8 cellular contexts compared by ENCODE assay signal in genomic region chr19:36136975-36137686, GRCh38. TPM values are rescaled to one million over a fixed set of nuclear protein-coding genes. Genes with fewer than 3 reads are reported as not detected.
DNase-seq lines count a peak whose midpoint lies in the region; ATAC-seq and TF ChIP-seq lines count a peak whose summit lies in the region.

No MANE protein-coding gene starts in this region.

- H3K27me3 Mint-ChIP-seq in activated T-helper 1 cell treated with anti-CD3 and anti-CD28 coated beads, Interleukin-12 subunit alpha, Interleukin-12 subunit beta, Interleukin-2, Interleukin-4 antibody, amounts not matched to agents 30 ng/mL and 10 ng/mL and 1 ng/mL, durations not matched to agents 14 hours and 24 hours and 36 hours (ENCODE audit: insufficient read depth), result peaks cover 1% of the 10 kb centered on the region

- TF ChIP-seq POLR2A in IMR-90 (IDR thresholded peaks at IDR 0.05; ENCODE audit: low read depth, low read length), result no peak

- POLR2A ChIA-PET in IMR-90 (lab: Charles Lee; ENCODE audit: unreplicated experiment), result interaction anchor here (0.7 kb wide), 1 partner anchor 13 kb away, joined by 4 read pairs; no protein-coding TSS in a partner anchor

- no peak overlapping the region for H2BK5ac ChIP-seq in IMR-90 (ENCODE audit: low read depth, low read length, poor library complexity, severe bottlenecking)

- peaks cover 26% of the 10 kb centered on the region for H3K4me1 Mint-ChIP-seq in activated T-helper 1 cell treated with anti-CD3 and anti-CD28 coated beads, Interleukin-12 subunit alpha, Interleukin-12 subunit beta, Interleukin-2, Interleukin-4 antibody, amounts not matched to agents 30 ng/mL and 10 ng/mL and 1 ng/mL, durations not matched to agents 14 hours and 24 hours and 36 hours (ENCODE audit: low read depth)

- TF ChIP-seq CTCF in AG10803 (conservative IDR thresholded peaks at IDR 0.05; ENCODE audit: low read length), result no peak
- TF ChIP-seq CTCF in IMR-90 (conservative IDR thresholded peaks at IDR 0.05; ENCODE audit: low read depth, low read length), result no peak

- H3K4me3 Mint-ChIP-seq in activated T-helper 1 cell treated with anti-CD3 and anti-CD28 coated beads, Interleukin-12 subunit alpha, Interleukin-12 subunit beta, Interleukin-2, Interleukin-4 antibody, amounts not matched to agents 30 ng/mL and 10 ng/mL and 1 ng/mL, durations not matched to agents 14 hours and 24 hours and 36 hours, result no peak overlapping the region

- no peak overlapping the region for H3K4ac ChIP-seq in IMR-90 (ENCODE audit: low read depth, low read length)

- H2BK120ac ChIP-seq in IMR-90 (ENCODE audit: low read depth, low read length), result no peak overlapping the region

- no peak overlapping the region for H2AK5ac ChIP-seq in IMR-90 (ENCODE audit: low read depth, low read length)

- H3K27ac Mint-ChIP-seq in activated T-helper 1 cell treated with anti-CD3 and anti-CD28 coated beads, Interleukin-12 subunit alpha, Interleukin-12 subunit beta, Interleukin-2, Interleukin-4 antibody, amounts not matched to agents 30 ng/mL and 10 ng/mL and 1 ng/mL, durations not matched to agents 14 hours and 24 hours and 36 hours, result peak overlapping the region; percentile 64

- no peak overlapping the region; the same call in 1 of the 2 replicates for H3K9ac ChIP-seq in IMR-90 (ENCODE audit: low read depth, low read length)

- in situ Hi-C loops in IMR-90 (cut with MboI; ENCODE audit: low sequenced_read_pairs), result no loop called here

- H4K8ac ChIP-seq in IMR-90 (ENCODE audit: low read depth in 2 of 2, low read length in 2 of 2), result peak overlapping the region in 1 of 2 experiments; percentile 2; a peak in 1 of 4 replicates

- no peak for TF ChIP-seq RAD21 in IMR-90 (IDR thresholded peaks at IDR 0.05; ENCODE audit: low read length)

- H3K4me2 ChIP-seq in IMR-90 (ENCODE audit: low read depth, low read length), result no peak overlapping the region

- peaks cover 10% of the 10 kb centered on the region for H3K4me1 ChIP-seq in IMR-90 (ENCODE audit: control insufficient read depth, insufficient read depth, low read length)

- H3K23ac ChIP-seq in IMR-90 (ENCODE audit: low read depth, low read length), result peak overlapping the region; percentile 17; the same call in 1 of the 2 replicates

- ATAC-seq in IMR-90 (ENCODE audit: low read depth), result no peak
- ATAC-seq in HG03025 (IDR thresholded peaks at IDR 0.05; ENCODE audit: low FRiP score, unreplicated experiment), result no peak
- ATAC-seq in HG02981 (IDR thresholded peaks at IDR 0.05; ENCODE audit: unreplicated experiment), result no peak
- no peak for ATAC-seq in HG03442 (IDR thresholded peaks at IDR 0.05; ENCODE audit: unreplicated experiment)

- H3K36me3 ChIP-seq in IMR-90 (ENCODE audit: control insufficient read depth, insufficient read depth, low read length), result peaks cover 2% of the 10 kb centered on the region; the same call in 1 of the 2 replicates

- no peak overlapping the region for H3K14ac ChIP-seq in IMR-90 (replicated peaks; ENCODE audit: low read depth, low read length)

- peak; percentile 80 for DNase-seq in AG10803 (ENCODE audit: low read depth)
- DNase-seq in IMR-90, result peak; percentile 23
- no peak for DNase-seq in activated T-helper 1 cell treated with anti-CD3 and anti-CD28 coated beads, Interleukin-12 subunit alpha, Interleukin-12 subunit beta, Interleukin-2, Interleukin-4 antibody, amounts not matched to agents 30 ng/mL and 10 ng/mL and 1 ng/mL, durations not matched to agents 14 hours and 24 hours and 36 hours (ENCODE audit: low spot score)
- peak; percentile 68 for DNase-seq in kidney glomerular epithelial cell (lab: John Stamatoyannopoulos, UW)
- peak; percentile 89 for DNase-seq in ureter (ENCODE audit: low spot score)

- H2BK20ac ChIP-seq in IMR-90 (ENCODE audit: low read depth, low read length), result no peak overlapping the region

- H2AK9ac ChIP-seq in IMR-90 (replicated peaks; ENCODE audit: low read depth, low read length, poor library complexity), result no peak overlapping the region

- H2BK15ac ChIP-seq in IMR-90 (ENCODE audit: low read depth, low read length), result no peak overlapping the region

- CTCF ChIA-PET in IMR-90 (lab: Yijun Ruan, JAX), result interaction anchor here (2.1 kb wide), 1 partner anchor 9 kb away, joined by 4 read pairs; no protein-coding TSS in a partner anchor

- dilution Hi-C loops in IMR-90 (cut with HindIII; ENCODE audit: low sequenced_read_pairs, unreplicated experiment), result no loop called here

- H3K4me3 ChIP-seq in AG10803 (ENCODE audit: low read length) (no peak overlapping the region), IMR-90 (ENCODE audit: insufficient read depth, low read depth, low read length) (no peak overlapping the region)

- no peaks in the 10 kb centered on the region for H3K27me3 ChIP-seq in IMR-90 (ENCODE audit: control insufficient read depth, insufficient read depth, low read length)

- peaks cover 11% of the 10 kb centered on the region for H4K20me1 ChIP-seq in IMR-90 (ENCODE audit: insufficient read depth, low read length)

- peaks cover 16 to 19% of the 10 kb centered on the region in 2 experiments for H3K79me1 ChIP-seq in IMR-90 (ENCODE audit: low read depth in 1 of 2, low read length in 2 of 2)

- BruUV-seq in IMR-90 (replicated peaks; lab: Mats Ljungman, UMichigan), result no TSS peak

- WGBS in IMR-90 (ENCODE audit: extremely low coverage in 2 of 2, insufficient read length in 1 of 2), 2 experiments, result 80% methylated on average over 1 of the region's 12 CpGs; no CpG with 5 or more reads in 1 of the 2 experiments

- H3K27ac ChIP-seq in IMR-90 (ENCODE audit: insufficient read depth, low read length), result no peak overlapping the region

- H3K56ac ChIP-seq in IMR-90 (ENCODE audit: extremely low read depth, insufficient read depth, low read length), result no peak overlapping the region

- intact Hi-C loops in IMR-90 (cut with micrococcal nuclease), result no loop called here
- intact Hi-C loops in activated T-helper 1 cell treated with anti-CD3 and anti-CD28 coated beads, Interleukin-12 subunit alpha, Interleukin-12 subunit beta, Interleukin-2, Interleukin-4 antibody, amounts not matched to agents 30 ng/mL and 10 ng/mL and 1 ng/mL, durations not matched to agents 14 hours and 24 hours and 36 hours (cut with micrococcal nuclease), result no loop called here

- peaks cover 11% of the 10 kb centered on the region for H3K36me3 Mint-ChIP-seq in activated T-helper 1 cell treated with anti-CD3 and anti-CD28 coated beads, Interleukin-12 subunit alpha, Interleukin-12 subunit beta, Interleukin-2, Interleukin-4 antibody, amounts not matched to agents 30 ng/mL and 10 ng/mL and 1 ng/mL, durations not matched to agents 14 hours and 24 hours and 36 hours (ENCODE audit: low read depth)

- no peak overlapping the region for H4K5ac ChIP-seq in IMR-90 (ENCODE audit: low read depth, low read length)

- peaks cover 6% of the 10 kb centered on the region for H3K9me1 ChIP-seq in IMR-90 (ENCODE audit: insufficient read depth, low read length)

- H3K18ac ChIP-seq in IMR-90 (ENCODE audit: low read depth, low read length), result no peak overlapping the region

- H4K91ac ChIP-seq in IMR-90 (ENCODE audit: insufficient read depth, low read depth, low read length), result no peak overlapping the region

- no peaks in the 10 kb centered on the region for H3K9me3 Mint-ChIP-seq in activated T-helper 1 cell treated with anti-CD3 and anti-CD28 coated beads, Interleukin-12 subunit alpha, Interleukin-12 subunit beta, Interleukin-2, Interleukin-4 antibody, amounts not matched to agents 30 ng/mL and 10 ng/mL and 1 ng/mL, durations not matched to agents 14 hours and 24 hours and 36 hours

- no peaks in the 10 kb centered on the region for H3K9me3 ChIP-seq in IMR-90 (ENCODE audit: control insufficient read depth, insufficient read depth, low read length)

- H2AFZ ChIP-seq in IMR-90 (replicated peaks; ENCODE audit: low read length, poor library complexity), result peak overlapping the region; percentile 72

RNA-seq across cellular contexts. Expression of gene CAPNS1, which starts 2.7 kb away (rescaled TPM):
- 436 and 504 TPM in 2 replicates for total RNA-seq in IMR-90 (2012; rRNA removed)
- polyA plus RNA-seq in IMR-90 (2012; rRNA removed), result 988 and 1,060 TPM in 2 replicates
- 249 and 1,026 TPM in 2 replicates for polyA plus RNA-seq in IMR-90 (2012; cell fraction: cytosol; rRNA removed)
- 364 and 458 TPM in 2 replicates for polyA plus RNA-seq in IMR-90 (2012; cell fraction: nucleus; rRNA removed; ENCODE audit: low replicate concordance)
- 326 and 335 TPM in 2 replicates for total RNA-seq in activated T-helper 1 cell treated with anti-CD3 and anti-CD28 coated beads, Interleukin-12 subunit alpha, Interleukin-12 subunit beta, Interleukin-2, Interleukin-4 antibody, amounts not matched to agents 30 ng/mL and 10 ng/mL and 1 ng/mL, durations not matched to agents 14 hours and 24 hours and 36 hours
- 649 TPM for total RNA-seq in ureter

RNA-seq across cellular contexts. Expression of gene COX7A1, which starts 15.1 kb away (rescaled TPM):
- total RNA-seq in IMR-90 (2012; rRNA removed) (0.54 and 1.1 TPM in 2 replicates), ureter (66.7 TPM)
- 6.9 and 8.4 TPM in 2 replicates for polyA plus RNA-seq in IMR-90 (2012; rRNA removed)
- 2.9 and 3.3 TPM in 2 replicates for polyA plus RNA-seq in IMR-90 (2012; cell fraction: cytosol; rRNA removed)
- 1.3 and 1.6 TPM in 2 replicates for polyA plus RNA-seq in IMR-90 (2012; cell fraction: nucleus; rRNA removed; ENCODE audit: low replicate concordance)
- total RNA-seq in activated T-helper 1 cell treated with anti-CD3 and anti-CD28 coated beads, Interleukin-12 subunit alpha, Interleukin-12 subunit beta, Interleukin-2, Interleukin-4 antibody, amounts not matched to agents 30 ng/mL and 10 ng/mL and 1 ng/mL, durations not matched to agents 14 hours and 24 hours and 36 hours, result not detected in 2 replicates

RNA-seq across cellular contexts. Expression of gene TBCB, which starts 21.9 kb away (rescaled TPM):
- 182 and 185 TPM in 2 replicates for total RNA-seq in IMR-90 (2012; rRNA removed)
- 269 and 315 TPM in 2 replicates for polyA plus RNA-seq in IMR-90 (2012; rRNA removed)
- 337 and 453 TPM in 2 replicates for polyA plus RNA-seq in IMR-90 (2012; cell fraction: cytosol; rRNA removed)
- 251 and 260 TPM in 2 replicates for polyA plus RNA-seq in IMR-90 (2012; cell fraction: nucleus; rRNA removed; ENCODE audit: low replicate concordance)
- total RNA-seq in activated T-helper 1 cell treated with anti-CD3 and anti-CD28 coated beads, Interleukin-12 subunit alpha, Interleukin-12 subunit beta, Interleukin-2, Interleukin-4 antibody, amounts not matched to agents 30 ng/mL and 10 ng/mL and 1 ng/mL, durations not matched to agents 14 hours and 24 hours and 36 hours, result 127 and 143 TPM in 2 replicates
- total RNA-seq in ureter, result 117 TPM

RNA-seq across cellular contexts. Expression of gene POLR2I, which starts 22.5 kb away (rescaled TPM):
- total RNA-seq in IMR-90 (2012; rRNA removed) (35.8 and 48.3 TPM in 2 replicates), ureter (49.6 TPM)
- 59.7 and 105 TPM in 2 replicates for polyA plus RNA-seq in IMR-90 (2012; rRNA removed)
- polyA plus RNA-seq in IMR-90 (2012; cell fraction: cytosol; rRNA removed), result 63.5 and 75.8 TPM in 2 replicates
- polyA plus RNA-seq in IMR-90 (2012; cell fraction: nucleus; rRNA removed; ENCODE audit: low replicate concordance), result 19.1 and 24.4 TPM in 2 replicates
- 76.3 and 92.4 TPM in 2 replicates for total RNA-seq in activated T-helper 1 cell treated with anti-CD3 and anti-CD28 coated beads, Interleukin-12 subunit alpha, Interleukin-12 subunit beta, Interleukin-2, Interleukin-4 antibody, amounts not matched to agents 30 ng/mL and 10 ng/mL and 1 ng/mL, durations not matched to agents 14 hours and 24 hours and 36 hours

RNA-seq across cellular contexts. Expression of gene OVOL3, which starts 26.2 kb away (rescaled TPM):
- total RNA-seq in IMR-90 (2012; rRNA removed) (not detected in 2 replicates), ureter (not detected)
- polyA plus RNA-seq in IMR-90 (2012; rRNA removed), result not detected in 2 replicates
- not detected in 2 replicates for polyA plus RNA-seq in IMR-90 (2012; cell fraction: cytosol; rRNA removed)
- polyA plus RNA-seq in IMR-90 (2012; cell fraction: nucleus; rRNA removed; ENCODE audit: low replicate concordance), result 0.13 TPM in 1 of 2 replicates, not detected in the other
- not detected in 2 replicates for total RNA-seq in activated T-helper 1 cell treated with anti-CD3 and anti-CD28 coated beads, Interleukin-12 subunit alpha, Interleukin-12 subunit beta, Interleukin-2, Interleukin-4 antibody, amounts not matched to agents 30 ng/mL and 10 ng/mL and 1 ng/mL, durations not matched to agents 14 hours and 24 hours and 36 hours

Comparison
In these comparisons a context has a peak if more than half of its experiments do, and no peak if none do; other contexts are left out.
1. RNA of gene COX7A1, which starts 15.1 kb away (total RNA-seq): 66.7 TPM in ureter (single experiment); 0.54 to 1.1 TPM in IMR-90 and not detected in activated T-helper 1 cell treated with anti-CD3 and anti-CD28 coated beads, Interleukin-12 subunit alpha, Interleukin-12 subunit beta, Interleukin-2, Interleukin-4 antibody, amounts not matched to agents 30 ng/mL and 10 ng/mL and 1 ng/mL, durations not matched to agents 14 hours and 24 hours and 36 hours; every median in the first group is over 10 times any median in the second.